ENCODE assay signal across 8 cellular contexts in genomic region chr3:132549890-132550578, GRCh38.
DNase-seq lines count a peak whose midpoint lies in the region; ATAC-seq lines count a peak whose summit lies in the region.

No MANE protein-coding gene starts in this region.

- peak; percentile 14 to 17 for DNase-seq in Kasumi-1 (lab: John Stamatoyannopoulos, UW)
- peak; percentile 81 for DNase-seq in fibroblast of peridontal ligament (ENCODE audit: extremely low read depth)
- no peak for DNase-seq in SKM-1 treated with dmso at 0.1 percent for 144 hours (lab: John Stamatoyannopoulos, UW; ENCODE audit: unreplicated experiment)
- DNase-seq in LoVo (ENCODE audit: low spot score): no peak
- no peak for DNase-seq in NCI-H1436 (lab: John Stamatoyannopoulos, UW)
- no peak for DNase-seq in epidermal melanocyte (ENCODE audit: insufficient read length, low spot score)

- ATAC-seq in GM18498 (IDR thresholded peaks at IDR 0.05; ENCODE audit: unreplicated experiment) (peak; percentile 84), GM21576 (IDR thresholded peaks at IDR 0.05; ENCODE audit: unreplicated experiment) (peak; percentile 77)

Comparison
In these comparisons a context has a peak if more than half of its experiments do, and no peak if none do; other contexts are left out.
1. DNase-seq: peak in Kasumi-1 (2 of 2) and fibroblast of peridontal ligament (single experiment); none in SKM-1 treated with dmso at 0.1 percent for 144 hours (single experiment), LoVo (single experiment), NCI-H1436 (single experiment) and epidermal melanocyte (single experiment).